Comparison of ENCODE assay signal across 35 cellular contexts in the genomic region with DNA sequence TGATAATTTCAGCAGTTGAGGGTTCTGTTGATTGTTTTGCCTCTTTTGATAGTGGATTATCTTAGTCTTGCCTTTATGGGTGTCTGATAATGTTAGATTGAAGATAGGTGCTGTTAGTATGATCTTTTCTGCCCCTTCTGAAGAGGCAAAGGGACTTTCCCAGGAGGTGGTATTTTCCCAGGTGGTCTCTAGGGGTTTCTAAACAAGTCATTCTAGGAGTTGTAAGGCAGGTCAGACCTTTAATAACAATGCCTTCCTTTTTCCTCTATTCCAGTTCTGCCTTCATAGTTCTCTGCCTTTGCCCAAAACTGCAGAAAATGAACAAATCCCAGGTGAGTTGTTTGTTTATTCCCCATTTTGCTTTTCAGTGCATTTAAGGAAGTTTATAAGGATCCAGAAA. TPM values are rescaled to one million over a fixed set of nuclear protein-coding genes. Genes with fewer than 3 reads are reported as not detected.
DNase-seq lines count a peak whose midpoint lies in the region; ATAC-seq, FAIRE-seq and TF ChIP-seq lines count a peak whose summit lies in the region.
"Had no signal": no experiment of that assay in that cellular context is flagged by ENCODE, and none has a peak within 500 bp of the region (broad histone marks: within the 10 kb centered on the region; RNA-seq: fewer than 3 reads in every experiment).

No MANE protein-coding gene starts in this region.

- no peak for TF ChIP-seq CTCF in GM20000 (IDR thresholded peaks at IDR 0.05; ENCODE audit: extremely low read depth, missing control alignments)
- no peak for TF ChIP-seq CTCF in GM12878 (IDR thresholded peaks at IDR 0.05 in 2 of 3, conservative IDR thresholded peaks at IDR 0.05 in 1 of 3; ENCODE audit: control insufficient read depth in 2 of 3, extremely low read depth in 1 of 3, insufficient read depth in 1 of 3, low read depth in 3 of 3, low read length in 3 of 3)
- TF ChIP-seq CTCF in type B pancreatic cell (conservative IDR thresholded peaks at IDR 0.05), result no peak

- POLR2A ChIA-PET in GM12878 (lab: Charles Lee), result no interaction called here

- peaks cover 19% of the 10 kb centered on the region for H3K9me3 ChIP-seq in GM12878 (replicated peaks; ENCODE audit: control insufficient read depth, insufficient read depth, low read length)
- H3K9me3 ChIP-seq: testis had no signal

- H3K79me2 ChIP-seq in GM12878 (ENCODE audit: control insufficient read depth, insufficient read depth, low read length), result peaks cover 5% of the 10 kb centered on the region

- TF ChIP-seq EP300 in GM12878 (IDR thresholded peaks at IDR 0.05; ENCODE audit: borderline replicate concordance in 1 of 2, control insufficient read depth in 1 of 2, low read depth in 2 of 2, low read length in 2 of 2), result peak; percentile 22 to 73; a peak in 2 of 4 replicates

- TF ChIP-seq RAD21 in GM12878 (IDR thresholded peaks at IDR 0.05; ENCODE audit: insufficient read depth, low read depth, low read length), result no peak

- no peak for FAIRE-seq in GM12878 (lab: Jason Lieb, UNC)

- SMC1A ChIA-PET in GM12878 (lab: Charles Lee; ENCODE audit: uncharacterized antibody, unreplicated experiment), result interaction anchor here (1.0 kb wide), 1 partner anchor 47 kb away, joined by 3 read pairs; no protein-coding TSS in a partner anchor

- H3K4me3 Mint-ChIP-seq in activated naive CD4-positive, alpha-beta T cell treated with anti-CD3 and anti-CD28 coated beads for 36 hours, result no peak overlapping the region
- H3K4me3 Mint-ChIP-seq in activated naive CD4-positive, alpha-beta T cell treated with anti-CD3 and anti-CD28 coated beads, Interleukin-2, amount 10 ng/mL, durations not matched to agents 7 days and 5 days, result no peak overlapping the region
- H3K4me3 Mint-ChIP-seq in type B pancreatic cell, result peak overlapping the region; percentile 2
- H3K4me3 Mint-ChIP-seq: activated CD4-positive, alpha-beta T cell treated with anti-CD3 and anti-CD28 coated beads for 36 hours; CD8-positive, alpha-beta T cell; stimulated activated effector memory CD8-positive, alpha-beta T cell treated with anti-CD3 and anti-CD28 coated beads, Interleukin-12 subunit alpha, Interleukin-12 subunit beta, amount 100 ng/mL, for 72 hours; T-helper 2 cell treated with Interferon-gamma antibody and Interleukin-4, amounts not matched to agents 5 μg/mL and 100 μg/mL, for 36 hours had no signal

- peaks cover 27% of the 10 kb centered on the region for H3K9me3 Mint-ChIP-seq in activated naive CD4-positive, alpha-beta T cell treated with anti-CD3 and anti-CD28 coated beads for 36 hours
- H3K9me3 Mint-ChIP-seq in activated naive CD4-positive, alpha-beta T cell treated with anti-CD3 and anti-CD28 coated beads, Interleukin-2, amount 10 ng/mL, durations not matched to agents 7 days and 5 days, result peaks cover 26% of the 10 kb centered on the region
- peaks cover 17% of the 10 kb centered on the region for H3K9me3 Mint-ChIP-seq in type B pancreatic cell

- H2AFZ ChIP-seq in GM12878 (ENCODE audit: control insufficient read depth, low read depth, low read length), result no peak overlapping the region

- H3K4me1 ChIP-seq in GM12878 (ENCODE audit: control insufficient read depth, insufficient read depth, low read length), result no peaks in the 10 kb centered on the region
- H3K4me1 ChIP-seq: testis had no signal

- CTCF ChIA-PET in activated naive CD4-positive, alpha-beta T cell treated with anti-CD3 and anti-CD28 coated beads for 36 hours (lab: Charles Lee), result no interaction called here
- CTCF ChIA-PET in activated naive CD4-positive, alpha-beta T cell treated with anti-CD3 and anti-CD28 coated beads, Interleukin-2, amount 10 ng/mL, durations not matched to agents 7 days and 5 days (lab: Charles Lee), result no interaction called here
- CTCF ChIA-PET in GM12878 (lab: Yijun Ruan, JAX), result no interaction called here

- RAD21 ChIA-PET in GM12878 (lab: Charles Lee; ENCODE audit: unreplicated experiment), result no interaction called here

- H3K4me3 ChIP-seq in GM12878, result no peak overlapping the region; the same call in 1 of the 2 replicates
- H3K4me3 ChIP-seq: coronary artery, Peyer's patch, testis had no signal

- H3K27ac Mint-ChIP-seq in activated naive CD4-positive, alpha-beta T cell treated with anti-CD3 and anti-CD28 coated beads for 36 hours, result peak overlapping the region; percentile 76
- no peak overlapping the region for H3K27ac Mint-ChIP-seq in activated naive CD4-positive, alpha-beta T cell treated with anti-CD3 and anti-CD28 coated beads, Interleukin-2, amount 10 ng/mL, durations not matched to agents 7 days and 5 days
- H3K27ac Mint-ChIP-seq in type B pancreatic cell, result no peak overlapping the region
- H3K27ac Mint-ChIP-seq: activated CD4-positive, alpha-beta T cell treated with anti-CD3 and anti-CD28 coated beads for 36 hours; CD8-positive, alpha-beta T cell; naive thymus-derived CD8-positive, alpha-beta T cell; stimulated activated effector memory CD8-positive, alpha-beta T cell treated with anti-CD3 and anti-CD28 coated beads, Interleukin-12 subunit alpha, Interleukin-12 subunit beta, amount 100 ng/mL, for 72 hours; T-helper 2 cell treated with Interferon-gamma antibody and Interleukin-4, amounts not matched to agents 5 μg/mL and 100 μg/mL, for 36 hours had no signal

- in situ Hi-C loops in GM12878 (cut with MboI) (no loop called here), G401 (cut with HindIII; ENCODE audit: low sequenced_read_pairs) (no loop called here)

- H3K27ac ChIP-seq in GM12878 (ENCODE audit: control insufficient read depth, insufficient read depth), result peak overlapping the region; percentile 30; the same call in 1 of the 2 replicates
- H3K27ac ChIP-seq: coronary artery, Peyer's patch, testis had no signal

- H3K9ac ChIP-seq in GM12878 (ENCODE audit: control insufficient read depth, insufficient read depth, low read length), result no peak overlapping the region

- no peaks in the 10 kb centered on the region for H4K20me1 ChIP-seq in GM12878 (ENCODE audit: control insufficient read depth, insufficient read depth)

- intact Hi-C loops in activated naive CD4-positive, alpha-beta T cell treated with anti-CD3 and anti-CD28 coated beads for 36 hours (cut with micrococcal nuclease), result no loop called here
- intact Hi-C loops in GM12878 (cut with micrococcal nuclease; ENCODE audit: unreplicated experiment), result no loop called here

- peaks cover 1 to 10% of the 10 kb centered on the region in 2 experiments; a peak in 2 of 4 replicates for H3K36me3 ChIP-seq in GM12878 (ENCODE audit: control insufficient read depth in 2 of 2, insufficient read depth in 2 of 2, low read length in 1 of 2)

- H3K27me3 ChIP-seq in GM12878 (replicated peaks in 1 of 2; ENCODE audit: control insufficient read depth in 2 of 2, insufficient read depth in 2 of 2, low read length in 1 of 2), result no peaks in the 10 kb centered on the region
- H3K27me3 ChIP-seq: Peyer's patch, testis had no signal

- TF ChIP-seq POLR2A in GM12878 (IDR thresholded peaks at IDR 0.05; ENCODE audit: low read depth, low read length), result no peak

- H3K27me3 Mint-ChIP-seq in activated naive CD4-positive, alpha-beta T cell treated with anti-CD3 and anti-CD28 coated beads for 36 hours (ENCODE audit: low read depth), result no peaks in the 10 kb centered on the region
- H3K27me3 Mint-ChIP-seq in activated naive CD4-positive, alpha-beta T cell treated with anti-CD3 and anti-CD28 coated beads, Interleukin-2, amount 10 ng/mL, durations not matched to agents 7 days and 5 days, result no peaks in the 10 kb centered on the region
- no peaks in the 10 kb centered on the region for H3K27me3 Mint-ChIP-seq in type B pancreatic cell
- H3K27me3 Mint-ChIP-seq: activated CD4-positive, alpha-beta T cell treated with anti-CD3 and anti-CD28 coated beads for 36 hours; naive thymus-derived CD8-positive, alpha-beta T cell had no signal

- no TSS peak for BruUV-seq in GM12878 (replicated peaks; lab: Mats Ljungman, UMichigan)

- H3K4me1 Mint-ChIP-seq in activated naive CD4-positive, alpha-beta T cell treated with anti-CD3 and anti-CD28 coated beads for 36 hours (ENCODE audit: low read depth), result peaks cover 39% of the 10 kb centered on the region
- peaks cover 13% of the 10 kb centered on the region for H3K4me1 Mint-ChIP-seq in activated naive CD4-positive, alpha-beta T cell treated with anti-CD3 and anti-CD28 coated beads, Interleukin-2, amount 10 ng/mL, durations not matched to agents 7 days and 5 days
- H3K4me1 Mint-ChIP-seq in type B pancreatic cell (ENCODE audit: unreplicated experiment), result peaks cover 4% of the 10 kb centered on the region

- no peak for DNase-seq in activated naive CD4-positive, alpha-beta T cell treated with anti-CD3 and anti-CD28 coated beads for 36 hours
- DNase-seq in activated naive CD4-positive, alpha-beta T cell treated with anti-CD3 and anti-CD28 coated beads, Interleukin-2, amount 10 ng/mL, durations not matched to agents 7 days and 5 days, result no peak
- DNase-seq in GM20000 (ENCODE audit: low spot score), result peak; percentile 13
- DNase-seq in GM12878 (ENCODE audit: low read depth, low spot score), result peak; percentile 53
- no peak for DNase-seq in type B pancreatic cell (ENCODE audit: extremely low spot score, unreplicated experiment)
- no peak for DNase-seq in NCI-H748 treated with DMSO at 0.1 percent for 48 hours (lab: John Stamatoyannopoulos, UW)
- DNase-seq in G401 (ENCODE audit: low spot score), result no peak
- DNase-seq: activated CD4-positive, alpha-beta T cell treated with anti-CD3 and anti-CD28 coated beads for 36 hours; caudate nucleus; CD8-positive, alpha-beta T cell; DMS 273 treated with DMSO at 0.1 percent for 48 hours; effector CD8-positive, alpha-beta T cell; hypothalamus; IMR-90; left cardiac atrium; MV-4-11; naive thymus-derived CD8-positive, alpha-beta T cell; NCI-H146; NCI-H2107; NCI-H345; NCI-H69; Peyer's patch; SHP77 treated with DMSO at 0.1 percent for 48 hours; stimulated activated CD4-positive, alpha-beta T cell treated with anti-CD3 and anti-CD28 coated beads, Interleukin-15, amount 100 ng/mL, for 24 hours; testis had no signal

- peaks cover 52% of the 10 kb centered on the region for H3K36me3 Mint-ChIP-seq in activated naive CD4-positive, alpha-beta T cell treated with anti-CD3 and anti-CD28 coated beads for 36 hours (ENCODE audit: low read depth)
- H3K36me3 Mint-ChIP-seq in activated naive CD4-positive, alpha-beta T cell treated with anti-CD3 and anti-CD28 coated beads, Interleukin-2, amount 10 ng/mL, durations not matched to agents 7 days and 5 days, result peaks cover 52% of the 10 kb centered on the region
- peaks cover 56% of the 10 kb centered on the region for H3K36me3 Mint-ChIP-seq in type B pancreatic cell

- no peak; the same call in 2 of the 3 replicates for ATAC-seq in GM12878
- ATAC-seq: activated CD4-positive, alpha-beta T cell treated with anti-CD3 and anti-CD28 coated beads for 36 hours; CD8-positive, alpha-beta T cell; left cardiac atrium; naive thymus-derived CD8-positive, alpha-beta T cell; stimulated activated effector memory CD8-positive, alpha-beta T cell treated with anti-CD3 and anti-CD28 coated beads, Interleukin-12 subunit alpha, Interleukin-12 subunit beta, amount 100 ng/mL, for 72 hours had no signal

- no peak overlapping the region for H3K4me2 ChIP-seq in GM12878 (ENCODE audit: control insufficient read depth, insufficient read depth)

RNA-seq across cellular contexts. Expression of a gene that starts 4.3 kb away (rescaled TPM):
- total RNA-seq in activated naive CD4-positive, alpha-beta T cell treated with anti-CD3 and anti-CD28 coated beads for 36 hours, result 10 to 100 TPM; 20.2 to 20.9 TPM
- 17.0 and 17.3 TPM in 2 replicates for total RNA-seq in GM12878 (2013; cell fraction: nucleolus; rRNA removed)
- 12.8 and 15.1 TPM in 2 replicates for total RNA-seq in GM12878 (2014; rRNA removed)
- 15.3 and 15.5 TPM in 2 replicates for total RNA-seq in GM12878 (2014; rRNA removed; fragmentation: Illumina TruSeq; extraction: Trizol)
- total RNA-seq in GM12878 (2021), result 13.5 and 14.5 TPM in 2 replicates
- polyA plus RNA-seq in GM12878 (2011; ENCODE audit: low read depth), result 3.3 TPM
- 16.4 and 21.8 TPM in 2 replicates for polyA plus RNA-seq in GM12878 (2011; rRNA removed)
- 6.4 and 6.8 TPM in 2 replicates for polyA plus RNA-seq in GM12878 (2011; cell fraction: cytosol; rRNA removed)
- polyA plus RNA-seq in GM12878 (2011; cell fraction: nucleus; rRNA removed), result 4.7 and 5.4 TPM in 2 replicates
- polyA plus RNA-seq in GM12878 (2012), result 7.7 and 10.3 TPM in 2 replicates
- 12.4 and 14.1 TPM in 2 replicates for polyA plus RNA-seq in GM12878 (2014; fragmentation: Illumina TruSeq; extraction: Trizol)
- 1 to 10 TPM; 3.5 to 3.6 TPM for polyA plus RNA-seq in GM12878 (2014; fragmentation: Nextera tagmentation; extraction: Ambion mirVana)
- polyA plus RNA-seq in GM12878 (2014; rRNA removed), result 4.9 and 6.4 TPM in 2 replicates
- 10 to 100 TPM; 14.9 to 17.6 TPM for polyA plus RNA-seq in GM12878 (2016; fragmentation: Nextera tagmentation; extraction: Ambion mirVana)
- polyA minus RNA-seq in GM12878 (2011; rRNA and poly(A)+ RNA removed), result 12.1 and 13.2 TPM in 2 replicates
- polyA minus RNA-seq in GM12878 (2011; cell fraction: cytosol; rRNA and poly(A)+ RNA removed), result 9.6 and 10.6 TPM in 2 replicates
- polyA minus RNA-seq in GM12878 (2011; cell fraction: nucleus; rRNA and poly(A)+ RNA removed), result 3.2 and 4.0 TPM in 2 replicates
- total RNA-seq in type B pancreatic cell (ENCODE audit: low replicate concordance), result 10.0 and 19.8 TPM in 2 replicates
- total RNA-seq in G401 (2014; rRNA removed; shearing (Covaris generic)), result 9.1 and 17.0 TPM in 2 replicates

RNA-seq across cellular contexts. Expression of a gene that starts 36.1 kb away (rescaled TPM):
- under 1 TPM; 0.33 to 0.42 TPM for total RNA-seq in activated naive CD4-positive, alpha-beta T cell treated with anti-CD3 and anti-CD28 coated beads for 36 hours
- not detected in 2 replicates for total RNA-seq in GM12878 (2013; cell fraction: nucleolus; rRNA removed)
- total RNA-seq in GM12878 (2014; rRNA removed) (not detected in 2 replicates), GM12878 (2014; rRNA removed; fragmentation: Illumina TruSeq; extraction: Trizol) (not detected in 2 replicates), GM12878 (2021) (0.10 TPM in 1 of 2 replicates, not detected in the other), type B pancreatic cell (ENCODE audit: low replicate concordance) (0.69 and 1.8 TPM in 2 replicates)
- polyA plus RNA-seq in GM12878 (2011; ENCODE audit: low read depth), result not detected
- polyA plus RNA-seq in GM12878 (2011; rRNA removed) (not detected in 2 replicates), GM12878 (2014; fragmentation: Illumina TruSeq; extraction: Trizol) (not detected in 2 replicates), GM12878 (2014; fragmentation: Nextera tagmentation; extraction: Ambion mirVana) (not detected), GM12878 (2014; rRNA removed) (0.04 and 0.12 TPM in 2 replicates), GM12878 (2016; fragmentation: Nextera tagmentation; extraction: Ambion mirVana) (not detected)
- not detected in 2 replicates for polyA plus RNA-seq in GM12878 (2011; cell fraction: cytosol; rRNA removed)
- not detected in 2 replicates for polyA plus RNA-seq in GM12878 (2011; cell fraction: nucleus; rRNA removed)
- not detected in 2 replicates for polyA plus RNA-seq in GM12878 (2012)
- polyA minus RNA-seq in GM12878 (2011; rRNA and poly(A)+ RNA removed), result not detected in 2 replicates
- polyA minus RNA-seq in GM12878 (2011; cell fraction: cytosol; rRNA and poly(A)+ RNA removed), result not detected in 2 replicates
- not detected in 2 replicates for polyA minus RNA-seq in GM12878 (2011; cell fraction: nucleus; rRNA and poly(A)+ RNA removed)
- 1.9 and 3.0 TPM in 2 replicates for total RNA-seq in G401 (2014; rRNA removed; shearing (Covaris generic))
- total RNA-seq: CD8-positive, alpha-beta T cell; naive thymus-derived CD8-positive, alpha-beta T cell had no signal
- polyA plus RNA-seq: naive thymus-derived CD8-positive, alpha-beta T cell had no signal

RNA-seq across cellular contexts. Expression of a gene that starts 54.3 kb away (rescaled TPM):
- not detected for total RNA-seq in activated naive CD4-positive, alpha-beta T cell treated with anti-CD3 and anti-CD28 coated beads for 36 hours
- total RNA-seq in GM12878 (2013; cell fraction: nucleolus; rRNA removed), result not detected in 2 replicates
- not detected in 2 replicates for total RNA-seq in GM12878 (2014; rRNA removed)
- total RNA-seq in GM12878 (2014; rRNA removed; fragmentation: Illumina TruSeq; extraction: Trizol), result not detected in 2 replicates
- 8.9 and 9.4 TPM in 2 replicates for total RNA-seq in GM12878 (2021)
- not detected for polyA plus RNA-seq in GM12878 (2011; ENCODE audit: low read depth)
- polyA plus RNA-seq in GM12878 (2011; rRNA removed), result not detected in 2 replicates
- not detected in 2 replicates for polyA plus RNA-seq in GM12878 (2011; cell fraction: cytosol; rRNA removed)
- not detected in 2 replicates for polyA plus RNA-seq in GM12878 (2011; cell fraction: nucleus; rRNA removed)
- polyA plus RNA-seq in GM12878 (2012), result not detected in 2 replicates
- polyA plus RNA-seq in GM12878 (2014; fragmentation: Illumina TruSeq; extraction: Trizol), result not detected in 2 replicates
- not detected for polyA plus RNA-seq in GM12878 (2014; fragmentation: Nextera tagmentation; extraction: Ambion mirVana)
- not detected in 2 replicates for polyA plus RNA-seq in GM12878 (2014; rRNA removed)
- not detected for polyA plus RNA-seq in GM12878 (2016; fragmentation: Nextera tagmentation; extraction: Ambion mirVana)
- not detected in 2 replicates for polyA minus RNA-seq in GM12878 (2011; rRNA and poly(A)+ RNA removed)
- not detected in 2 replicates for polyA minus RNA-seq in GM12878 (2011; cell fraction: cytosol; rRNA and poly(A)+ RNA removed)
- polyA minus RNA-seq in GM12878 (2011; cell fraction: nucleus; rRNA and poly(A)+ RNA removed), result not detected in 2 replicates
- total RNA-seq in type B pancreatic cell (ENCODE audit: low replicate concordance), result not detected in 2 replicates
- total RNA-seq in G401 (2014; rRNA removed; shearing (Covaris generic)), result not detected in 2 replicates
- total RNA-seq: activated CD4-positive, alpha-beta T cell treated with anti-CD3 and anti-CD28 coated beads for 36 hours; CD8-positive, alpha-beta T cell; epithelial cell of proximal tubule; glomerular endothelial cell; IMR-90; left cardiac atrium; LHCN-M2; lung microvascular endothelial cell; mononuclear cell; naive thymus-derived CD8-positive, alpha-beta T cell; osteoblast; Peyer's patch; urinary bladder had no signal
- polyA plus RNA-seq: IMR-90; naive thymus-derived CD8-positive, alpha-beta T cell had no signal

Comparison
In these comparisons a context has a peak if more than half of its experiments do, and no peak if none do; other contexts are left out.
1. DNase-seq: peak in GM20000 (single experiment) and GM12878 (single experiment); none in activated naive CD4-positive, alpha-beta T cell treated with anti-CD3 and anti-CD28 coated beads for 36 hours (single experiment), activated naive CD4-positive, alpha-beta T cell treated with anti-CD3 and anti-CD28 coated beads, Interleukin-2, amount 10 ng/mL, durations not matched to agents 7 days and 5 days (single experiment), type B pancreatic cell (single experiment), NCI-H748 treated with DMSO at 0.1 percent for 48 hours (single experiment) and G401 (single experiment).